Comparison of ENCODE assay signal across 31 cellular contexts in genomic region chr16:4152267-4152666, GRCh38.
"Had no signal": no experiment of that assay in that cellular context is flagged by ENCODE, and none has a peak within 500 bp of the region (broad histone marks: within the 10 kb centered on the region; RNA-seq: fewer than 3 reads in every experiment).

No MANE protein-coding gene starts in this region.

- H3K4me1 Mint-ChIP-seq: activated CD4-positive, alpha-beta T cell treated with anti-CD3 and anti-CD28 coated beads for 36 hours; activated CD8-positive, alpha-beta memory T cell treated with anti-CD3 and anti-CD28 coated beads, Interleukin-2, amount 10 ng/mL, durations not matched to agents 7 days and 5 days; naive thymus-derived CD4-positive, alpha-beta T cell; neural crest cell; stimulated activated memory B cell treated with anti-CD40 and anti-IgM and Interleukin-4, amounts not matched to agents 10 μg/mL and 1 μg/mL and 100 μg/mL, for 72 hours; stimulated activated naive CD8-positive, alpha-beta T cell treated with anti-CD3 and anti-CD28 coated beads, Interleukin-15, amount 100 ng/mL, for 72 hours had no signal

- H3K27me3 ChIP-seq: adrenal gland, body of pancreas, cardiac muscle cell, colonic mucosa, vagina had no signal

- H3K9me3 ChIP-seq: adrenal gland, body of pancreas, colonic mucosa, vagina had no signal

- H3K4me3 ChIP-seq: adrenal gland, body of pancreas, cardiac muscle cell, colonic mucosa, vagina had no signal

- DNase-seq: activated CD4-positive, alpha-beta T cell treated with anti-CD3 and anti-CD28 coated beads for 36 hours; activated CD4-positive, CD25-positive, alpha-beta regulatory T cell; activated CD8-positive, alpha-beta memory T cell treated with anti-CD3 and anti-CD28 coated beads, Interleukin-2, amount 10 ng/mL, durations not matched to agents 7 days and 5 days; activated CD8-positive, alpha-beta T cell treated with anti-CD3 and anti-CD28 coated beads, Interleukin-2, amount 10 ng/mL, durations not matched to agents 7 days and 5 days; activated T-cell treated with anti-CD3 and anti-CD28 coated beads, Interleukin-2, amount 50 U/mL, for 48 hours; adrenal gland; aorta; body of pancreas; cerebellar nuclear complex; colonic mucosa; effector CD8-positive, alpha-beta T cell; left colon; midbrain; naive thymus-derived CD4-positive, alpha-beta T cell; occipital lobe; small intestine; stimulated activated CD4-positive, alpha-beta T cell treated with anti-CD3 and anti-CD28 coated beads, Interleukin-4, amount 100 ng/mL, for 24 hours; stimulated activated naive CD8-positive, alpha-beta T cell treated with anti-CD3 and anti-CD28 coated beads, Interleukin-15, amount 100 ng/mL, for 72 hours; substantia nigra; T-helper 1 cell had no signal

- H3K27me3 Mint-ChIP-seq: activated CD4-positive, alpha-beta T cell treated with anti-CD3 and anti-CD28 coated beads for 36 hours; type B pancreatic cell had no signal

- H3K4me3 Mint-ChIP-seq: activated CD4-positive, alpha-beta T cell treated with anti-CD3 and anti-CD28 coated beads for 36 hours; activated CD8-positive, alpha-beta memory T cell treated with anti-CD3 and anti-CD28 coated beads, Interleukin-2, amount 10 ng/mL, durations not matched to agents 7 days and 5 days; activated CD8-positive, alpha-beta T cell treated with anti-CD3 and anti-CD28 coated beads, Interleukin-2, amount 10 ng/mL, durations not matched to agents 7 days and 5 days; naive thymus-derived CD4-positive, alpha-beta T cell; neural crest cell; stimulated activated memory B cell treated with anti-CD40 and anti-IgM and Interleukin-4, amounts not matched to agents 10 μg/mL and 1 μg/mL and 100 μg/mL, for 72 hours; stimulated activated naive CD8-positive, alpha-beta T cell treated with anti-CD3 and anti-CD28 coated beads, Interleukin-15, amount 100 ng/mL, for 72 hours; T-helper 2 cell treated with Interferon-gamma antibody and Interleukin-4, amounts not matched to agents 5 μg/mL and 100 μg/mL, for 36 hours; type B pancreatic cell had no signal

- H3K4me1 ChIP-seq: adrenal gland, body of pancreas, colonic mucosa had no signal

- H3K27ac Mint-ChIP-seq: activated CD4-positive, alpha-beta T cell treated with anti-CD3 and anti-CD28 coated beads for 36 hours; activated CD8-positive, alpha-beta memory T cell treated with anti-CD3 and anti-CD28 coated beads, Interleukin-2, amount 10 ng/mL, durations not matched to agents 7 days and 5 days; activated CD8-positive, alpha-beta T cell treated with anti-CD3 and anti-CD28 coated beads, Interleukin-2, amount 10 ng/mL, durations not matched to agents 7 days and 5 days; activated naive CD4-positive, alpha-beta T cell treated with anti-CD3 and anti-CD28 coated beads, Interleukin-2, amount 50 U/mL, for 72 hours; activated T-helper 2 cell treated with anti-CD3 and anti-CD28 coated beads, Interferon-gamma antibody, Interleukin-2, Interleukin-4, amounts not matched to agents 10 μg/mL and 5 μg/mL and 100 μg/mL, durations not matched to agents 14 hours and 24 hours and 36 hours; stimulated activated memory B cell treated with anti-CD40 and anti-IgM and Interleukin-4, amounts not matched to agents 10 μg/mL and 1 μg/mL and 100 μg/mL, for 72 hours; stimulated activated naive CD8-positive, alpha-beta T cell treated with anti-CD3 and anti-CD28 coated beads, Interleukin-15, amount 100 ng/mL, for 72 hours; T-helper 2 cell treated with Interferon-gamma antibody and Interleukin-4, amounts not matched to agents 5 μg/mL and 100 μg/mL, for 36 hours; type B pancreatic cell had no signal

- ATAC-seq: activated CD4-positive, alpha-beta T cell treated with anti-CD3 and anti-CD28 coated beads for 36 hours; activated CD8-positive, alpha-beta memory T cell treated with anti-CD3 and anti-CD28 coated beads, Interleukin-2, amount 10 ng/mL, durations not matched to agents 7 days and 5 days; activated CD8-positive, alpha-beta T cell treated with anti-CD3 and anti-CD28 coated beads, Interleukin-2, amount 10 ng/mL, durations not matched to agents 7 days and 5 days; activated naive CD4-positive, alpha-beta T cell treated with anti-CD3 and anti-CD28 coated beads, Interleukin-2, amount 50 U/mL, for 72 hours; body of pancreas; left colon; naive thymus-derived CD4-positive, alpha-beta T cell; sciatic nerve; stimulated activated memory B cell treated with anti-CD40 and anti-IgM and Interleukin-4, amounts not matched to agents 10 μg/mL and 1 μg/mL and 100 μg/mL, for 72 hours; stimulated activated naive CD8-positive, alpha-beta T cell treated with anti-CD3 and anti-CD28 coated beads, Interleukin-15, amount 100 ng/mL, for 72 hours had no signal

- H3K27ac ChIP-seq: adrenal gland, body of pancreas, cardiac muscle cell, colonic mucosa, vagina had no signal

- FAIRE-seq: frontal cortex, keratinocyte, small intestine had no signal

- H3K36me3 ChIP-seq: adrenal gland, cardiac muscle cell, colonic mucosa, vagina had no signal

- H3K9me3 Mint-ChIP-seq: activated naive CD4-positive, alpha-beta T cell treated with anti-CD3 and anti-CD28 coated beads, Interleukin-2, amount 50 U/mL, for 72 hours; activated T-helper 2 cell treated with anti-CD3 and anti-CD28 coated beads, Interferon-gamma antibody, Interleukin-2, Interleukin-4, amounts not matched to agents 10 μg/mL and 5 μg/mL and 100 μg/mL, durations not matched to agents 14 hours and 24 hours and 36 hours; neural crest cell; stimulated activated memory B cell treated with anti-CD40 and anti-IgM and Interleukin-4, amounts not matched to agents 10 μg/mL and 1 μg/mL and 100 μg/mL, for 72 hours; stimulated activated naive CD8-positive, alpha-beta T cell treated with anti-CD3 and anti-CD28 coated beads, Interleukin-15, amount 100 ng/mL, for 72 hours; T-helper 2 cell treated with Interferon-gamma antibody and Interleukin-4, amounts not matched to agents 5 μg/mL and 100 μg/mL, for 36 hours; type B pancreatic cell had no signal

- H3K36me3 Mint-ChIP-seq: activated CD8-positive, alpha-beta memory T cell treated with anti-CD3 and anti-CD28 coated beads, Interleukin-2, amount 10 ng/mL, durations not matched to agents 7 days and 5 days; activated naive CD4-positive, alpha-beta T cell treated with anti-CD3 and anti-CD28 coated beads, Interleukin-2, amount 50 U/mL, for 72 hours; naive thymus-derived CD4-positive, alpha-beta T cell; stimulated activated memory B cell treated with anti-CD40 and anti-IgM and Interleukin-4, amounts not matched to agents 10 μg/mL and 1 μg/mL and 100 μg/mL, for 72 hours; type B pancreatic cell had no signal
